8 cellular contexts compared by ENCODE assay signal in the genomic region with DNA sequence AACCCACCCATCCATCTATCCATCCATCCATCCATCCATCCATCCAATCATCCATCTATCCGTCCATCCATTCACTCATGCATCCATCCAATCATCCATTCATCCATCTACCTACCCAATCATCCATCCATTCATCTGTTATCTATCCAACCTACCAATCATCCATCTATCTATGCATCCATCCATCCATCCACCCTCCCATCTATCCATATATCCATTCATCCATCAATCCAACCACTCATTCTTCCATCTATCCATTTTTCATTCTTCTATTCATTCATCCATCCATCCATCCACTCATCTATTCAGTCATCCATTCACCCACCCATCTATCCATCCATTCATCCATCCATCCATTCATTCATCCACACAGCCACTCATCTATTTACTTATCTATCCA.
"Had no signal": no experiment of that assay in that cellular context is flagged by ENCODE, and none has a peak within 500 bp of the region (broad histone marks: within the 10 kb centered on the region; RNA-seq: fewer than 3 reads in every experiment).

No MANE protein-coding gene starts in this region.

- ATAC-seq: GM12878 had no signal

- H3K4me3 ChIP-seq: GM12878 had no signal

- FAIRE-seq: G401.6, GM12878, GM12891, GM12892, GM18507, GM19239 had no signal

- DNase-seq: GDM1, GF-D8 had no signal
